1 cellular context compared by ENCODE assay signal in genomic region chr3:48240711-48241491, GRCh38.
TF ChIP-seq lines count a peak whose summit lies in the region.

Gene ZNF589 (plus strand): TSS chr3:48241104. CDS start chr3:48241172, 68 bp downstream.

TF ChIP-seq in HepG2, 621 proteins besides CTCF, POLR2A, EP300 and RAD21 (continued from another document and continues in another):
- TF ChIP-seq, protein P1, sequence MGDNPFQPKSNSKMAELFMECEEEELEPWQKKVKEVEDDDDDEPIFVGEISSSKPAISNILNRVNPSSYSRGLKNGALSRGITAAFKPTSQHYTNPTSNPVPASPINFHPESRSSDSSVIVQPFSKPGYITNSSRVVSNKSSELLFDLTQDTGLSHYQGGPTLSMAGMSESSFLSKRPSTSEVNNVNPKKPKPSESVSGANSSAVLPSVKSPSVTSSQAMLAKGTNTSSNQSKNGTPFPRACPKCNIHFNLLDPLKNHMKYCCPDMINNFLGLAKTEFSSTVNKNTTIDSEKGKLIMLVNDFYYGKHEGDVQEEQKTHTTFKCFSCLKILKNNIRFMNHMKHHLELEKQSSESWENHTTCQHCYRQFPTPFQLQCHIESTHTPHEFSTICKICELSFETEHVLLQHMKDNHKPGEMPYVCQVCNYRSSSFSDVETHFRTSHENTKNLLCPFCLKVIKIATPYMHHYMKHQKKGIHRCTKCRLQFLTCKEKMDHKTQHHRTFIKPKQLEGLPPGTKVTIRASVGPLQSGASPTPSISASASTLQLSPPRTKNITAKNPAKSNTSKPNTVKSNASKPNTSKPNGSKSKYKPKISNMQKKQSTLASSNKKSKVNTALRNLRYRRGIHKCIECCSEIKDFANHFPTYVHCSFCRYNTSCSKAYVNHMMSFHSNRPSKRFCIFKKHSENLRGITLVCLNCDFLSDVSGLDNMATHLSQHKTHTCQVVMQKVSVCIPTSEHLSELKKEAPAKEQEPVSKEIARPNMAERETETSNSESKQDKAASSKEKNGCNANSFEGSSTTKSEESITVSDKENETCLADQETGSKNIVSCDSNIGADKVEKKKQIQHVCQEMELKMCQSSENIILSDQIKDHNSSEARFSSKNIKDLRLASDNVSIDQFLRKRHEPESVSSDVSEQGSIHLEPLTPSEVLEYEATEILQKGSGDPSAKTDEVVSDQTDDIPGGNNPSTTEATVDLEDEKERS (CRISPR knock-in tag; IDR thresholded peaks at IDR 0.05) = no peak
- TF ChIP-seq XRCC5 (optimal IDR thresholded peaks at IDR 0.05; ENCODE audit: low read length) (peak; percentile 96), ZNF572 (CRISPR knock-in tag; IDR thresholded peaks at IDR 0.05) (peak; percentile 65; the same call in 1 of the 2 replicates), E2F1 (CRISPR knock-in tag; IDR thresholded peaks at IDR 0.05) (peak; percentile 77), ZNF468 (CRISPR knock-in tag; IDR thresholded peaks at IDR 0.05) (no peak), ZNF598 (CRISPR knock-in tag; IDR thresholded peaks at IDR 0.05; ENCODE audit: borderline replicate concordance) (peak; percentile 83; the same call in 1 of the 2 replicates), EZH2 (conservative IDR thresholded peaks at IDR 0.05; ENCODE audit: low read depth, low read length) (no peak), MTERF4 (CRISPR knock-in tag; IDR thresholded peaks at IDR 0.05) (0 out of 2 replicates have a peak, but pooled peaks have one; percentile 24), ZSCAN25 (CRISPR knock-in tag; IDR thresholded peaks at IDR 0.05) (peak; percentile 60; the same call in 1 of the 2 replicates), ZNF264 (CRISPR knock-in tag; IDR thresholded peaks at IDR 0.05) (peak; percentile 86; the same call in 1 of the 2 replicates), CENPX (CRISPR knock-in tag; IDR thresholded peaks at IDR 0.05) (no peak), MAZ (IDR thresholded peaks at IDR 0.05; ENCODE audit: borderline replicate concordance, low read depth, low read length) (no peak), MAZ (CRISPR knock-in tag; IDR thresholded peaks at IDR 0.05; ENCODE audit: low read depth) (no peak), PCBP1 (IDR thresholded peaks at IDR 0.05; ENCODE audit: borderline replicate concordance, low read depth, low read length) (no peak), SIX1 (CRISPR knock-in tag; IDR thresholded peaks at IDR 0.05; ENCODE audit: borderline replicate concordance) (no peak; the same call in 1 of the 2 replicates), ZNF138 (CRISPR knock-in tag; IDR thresholded peaks at IDR 0.05; ENCODE audit: low read depth) (no peak), ZKSCAN8 (CRISPR knock-in tag; IDR thresholded peaks at IDR 0.05; ENCODE audit: borderline replicate concordance) (peak; percentile 73; the same call in 1 of the 2 replicates), ZBTB3 (CRISPR knock-in tag; IDR thresholded peaks at IDR 0.05; ENCODE audit: borderline replicate concordance, low read depth) (no peak), ZNF230 (CRISPR knock-in tag; IDR thresholded peaks at IDR 0.05) (no peak; the same call in 1 of the 2 replicates), MEIS1 (CRISPR knock-in tag; IDR thresholded peaks at IDR 0.05; ENCODE audit: borderline replicate concordance) (no peak), ZNF543 (CRISPR knock-in tag; IDR thresholded peaks at IDR 0.05) (peak; percentile 83), MIXL1 (CRISPR knock-in tag; IDR thresholded peaks at IDR 0.05) (peak; percentile 81; the same call in 1 of the 2 replicates), NFYB (CRISPR knock-in tag; IDR thresholded peaks at IDR 0.05) (peak; percentile 56), SMAD1 (CRISPR knock-in tag; IDR thresholded peaks at IDR 0.05; ENCODE audit: borderline replicate concordance, low read depth) (0 out of 2 replicates have a peak, but pooled peaks have one; percentile 69), PHF21A (CRISPR knock-in tag; IDR thresholded peaks at IDR 0.05) (peak; percentile 54; the same call in 1 of the 2 replicates), ZNF773 (CRISPR knock-in tag; IDR thresholded peaks at IDR 0.05; ENCODE audit: borderline replicate concordance) (no peak), ZNF362 (CRISPR knock-in tag; IDR thresholded peaks at IDR 0.05; ENCODE audit: borderline replicate concordance) (peak; percentile 41; the same call in 1 of the 2 replicates), SATB2 (CRISPR knock-in tag; IDR thresholded peaks at IDR 0.05) (no peak), MTF1 (CRISPR knock-in tag; IDR thresholded peaks at IDR 0.05) (no peak), NR0B2 (CRISPR knock-in tag; IDR thresholded peaks at IDR 0.05) (0 out of 2 replicates have a peak, but pooled peaks have one; percentile 59), IRX3 (CRISPR knock-in tag; IDR thresholded peaks at IDR 0.05; ENCODE audit: borderline replicate concordance, low read depth) (0 out of 2 replicates have a peak, but pooled peaks have one; percentile 33), AKAP8 (CRISPR knock-in tag; IDR thresholded peaks at IDR 0.05) (0 out of 2 replicates have a peak, but pooled peaks have one; percentile 36), TEAD3 (CRISPR knock-in tag; optimal IDR thresholded peaks at IDR 0.05; ENCODE audit: borderline replicate concordance) (peak; percentile 85), DMAP1 (CRISPR knock-in tag; IDR thresholded peaks at IDR 0.05) (no peak; the same call in 1 of the 2 replicates), ELF4 (CRISPR knock-in tag; IDR thresholded peaks at IDR 0.05; ENCODE audit: borderline replicate concordance) (no peak), HDAC6 (IDR thresholded peaks at IDR 0.05; ENCODE audit: low read depth, low read length) (no peak), FIP1L1 (IDR thresholded peaks at IDR 0.05; ENCODE audit: borderline replicate concordance, insufficient read depth, low read depth, low read length) (no peak), STAG1 (CRISPR knock-in tag; IDR thresholded peaks at IDR 0.05) (peak; percentile 38; the same call in 1 of the 2 replicates), NFIC (IDR thresholded peaks at IDR 0.05; ENCODE audit: low read length) (no peak), CREB3 (CRISPR knock-in tag; IDR thresholded peaks at IDR 0.05) (0 out of 2 replicates have a peak, but pooled peaks have one; percentile 54), ZNF331 (CRISPR knock-in tag; IDR thresholded peaks at IDR 0.05) (peak; percentile 91), HIVEP1 (CRISPR knock-in tag; IDR thresholded peaks at IDR 0.05) (peak; percentile 57; the same call in 1 of the 2 replicates), KAT7 (CRISPR knock-in tag; IDR thresholded peaks at IDR 0.05; ENCODE audit: borderline replicate concordance) (peak; percentile 85), NONO (IDR thresholded peaks at IDR 0.05) (no peak), NONO (CRISPR knock-in tag; conservative IDR thresholded peaks at IDR 0.05) (peak; percentile 87), ZGPAT (CRISPR knock-in tag; IDR thresholded peaks at IDR 0.05) (peak; percentile 87), ZNF501 (CRISPR knock-in tag; IDR thresholded peaks at IDR 0.05) (peak; percentile 43; the same call in 1 of the 2 replicates), SRSF1 (optimal IDR thresholded peaks at IDR 0.05; ENCODE audit: low read depth, low read length) (no peak), SOX6 (IDR thresholded peaks at IDR 0.05) (no peak), SOX6 (CRISPR knock-in tag; IDR thresholded peaks at IDR 0.05) (peak; percentile 75), HNF4G (IDR thresholded peaks at IDR 0.05; ENCODE audit: borderline replicate concordance, low read depth, low read length) (peak; percentile 13; the same call in 1 of the 2 replicates), HNF4G (CRISPR knock-in tag; IDR thresholded peaks at IDR 0.05; ENCODE audit: borderline replicate concordance, low read depth) (peak; percentile 45; the same call in 1 of the 2 replicates), EEA1 (CRISPR knock-in tag; IDR thresholded peaks at IDR 0.05; ENCODE audit: borderline replicate concordance) (no peak), TP53 (CRISPR knock-in tag; conservative IDR thresholded peaks at IDR 0.05) (peak; percentile 81; the same call in 1 of the 2 replicates), ZNF383 (CRISPR knock-in tag; IDR thresholded peaks at IDR 0.05; ENCODE audit: borderline replicate concordance) (no peak), SNAI1 (CRISPR knock-in tag; IDR thresholded peaks at IDR 0.05; ENCODE audit: borderline replicate concordance) (no peak), ZNF747 (CRISPR knock-in tag; IDR thresholded peaks at IDR 0.05; ENCODE audit: borderline replicate concordance) (peak; percentile 58; the same call in 1 of the 2 replicates), ZNF546 (CRISPR knock-in tag; conservative IDR thresholded peaks at IDR 0.05) (no peak), ZNF891 (CRISPR knock-in tag; IDR thresholded peaks at IDR 0.05) (peak; percentile 75)
- TF ChIP-seq, protein P2, sequence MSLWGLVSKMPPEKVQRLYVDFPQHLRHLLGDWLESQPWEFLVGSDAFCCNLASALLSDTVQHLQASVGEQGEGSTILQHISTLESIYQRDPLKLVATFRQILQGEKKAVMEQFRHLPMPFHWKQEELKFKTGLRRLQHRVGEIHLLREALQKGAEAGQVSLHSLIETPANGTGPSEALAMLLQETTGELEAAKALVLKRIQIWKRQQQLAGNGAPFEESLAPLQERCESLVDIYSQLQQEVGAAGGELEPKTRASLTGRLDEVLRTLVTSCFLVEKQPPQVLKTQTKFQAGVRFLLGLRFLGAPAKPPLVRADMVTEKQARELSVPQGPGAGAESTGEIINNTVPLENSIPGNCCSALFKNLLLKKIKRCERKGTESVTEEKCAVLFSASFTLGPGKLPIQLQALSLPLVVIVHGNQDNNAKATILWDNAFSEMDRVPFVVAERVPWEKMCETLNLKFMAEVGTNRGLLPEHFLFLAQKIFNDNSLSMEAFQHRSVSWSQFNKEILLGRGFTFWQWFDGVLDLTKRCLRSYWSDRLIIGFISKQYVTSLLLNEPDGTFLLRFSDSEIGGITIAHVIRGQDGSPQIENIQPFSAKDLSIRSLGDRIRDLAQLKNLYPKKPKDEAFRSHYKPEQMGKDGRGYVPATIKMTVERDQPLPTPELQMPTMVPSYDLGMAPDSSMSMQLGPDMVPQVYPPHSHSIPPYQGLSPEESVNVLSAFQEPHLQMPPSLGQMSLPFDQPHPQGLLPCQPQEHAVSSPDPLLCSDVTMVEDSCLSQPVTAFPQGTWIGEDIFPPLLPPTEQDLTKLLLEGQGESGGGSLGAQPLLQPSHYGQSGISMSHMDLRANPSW (CRISPR knock-in tag; IDR thresholded peaks at IDR 0.05; ENCODE audit: borderline replicate concordance) = peak; percentile 96
- TF ChIP-seq, protein P3, sequence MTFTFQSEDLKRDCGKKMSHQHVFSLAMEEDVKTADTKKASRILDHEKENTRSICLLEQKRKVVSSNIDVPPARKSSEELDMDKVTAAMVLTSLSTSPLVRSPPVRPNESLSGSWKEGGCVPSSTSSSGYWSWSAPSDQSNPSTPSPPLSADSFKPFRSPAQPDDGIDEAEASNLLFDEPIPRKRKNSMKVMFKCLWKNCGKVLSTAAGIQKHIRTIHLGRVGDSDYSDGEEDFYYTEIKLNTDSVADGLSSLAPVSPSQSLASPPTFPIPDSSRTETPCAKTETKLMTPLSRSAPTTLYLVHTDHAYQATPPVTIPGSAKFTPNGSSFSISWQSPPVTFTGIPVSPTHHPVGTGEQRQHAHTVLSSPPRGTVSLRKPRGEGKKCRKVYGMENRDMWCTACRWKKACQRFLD (CRISPR knock-in tag; IDR thresholded peaks at IDR 0.05; ENCODE audit: borderline replicate concordance) = peak; percentile 70; the same call in 1 of the 2 replicates
